In genomic region chr5:1104327-1105006, GRCh38 we compare ENCODE assay signal across 8 cellular contexts. TPM values are rescaled to one million over a fixed set of nuclear protein-coding genes. Genes with fewer than 3 reads are reported as not detected.
DNase-seq lines count a peak whose midpoint lies in the region; ATAC-seq and TF ChIP-seq lines count a peak whose summit lies in the region.

No MANE protein-coding gene starts in this region.

- 24 to 34% methylated on average over 27 of the region's 27 CpGs for WGBS in sigmoid colon, 2 donors
- 93% methylated on average over 27 of the region's 27 CpGs for WGBS in smooth muscle cell (ENCODE audit: low lambda C conversion rate)

- peaks cover 0 to 81% (median 71%) of the 10 kb centered on the region in 4 donors for H3K4me1 ChIP-seq in sigmoid colon
- H3K4me1 ChIP-seq in smooth muscle cell (ENCODE audit: low read depth), result peaks cover 34% of the 10 kb centered on the region

- H3F3A ChIP-seq in smooth muscle cell (ENCODE audit: low read depth), result peaks cover 5% of the 10 kb centered on the region

- no peaks in the 10 kb centered on the region for H3K36me3 ChIP-seq in sigmoid colon
- no peaks in the 10 kb centered on the region for H3K36me3 ChIP-seq in smooth muscle cell (ENCODE audit: low read depth)

- H3K27me3 Mint-ChIP-seq in T-helper 1 cell treated with Interleukin-12 subunit alpha and Interleukin-12 subunit beta and Interleukin-4 antibody, amounts not matched to agents 30 μg/mL and 1 μg/mL, for 36 hours (ENCODE audit: low read depth), result no peaks in the 10 kb centered on the region
- H3K27me3 Mint-ChIP-seq in type B pancreatic cell, result no peaks in the 10 kb centered on the region

- H3K79me2 ChIP-seq in smooth muscle cell (ENCODE audit: low read depth), result no peaks in the 10 kb centered on the region

- H3K4me3 Mint-ChIP-seq in T-helper 1 cell treated with Interleukin-12 subunit alpha and Interleukin-12 subunit beta and Interleukin-4 antibody, amounts not matched to agents 30 μg/mL and 1 μg/mL, for 36 hours, result peak overlapping the region; percentile 83
- no peak overlapping the region for H3K4me3 Mint-ChIP-seq in type B pancreatic cell

- peaks cover 54% of the 10 kb centered on the region for H3K4me1 Mint-ChIP-seq in T-helper 1 cell treated with Interleukin-12 subunit alpha and Interleukin-12 subunit beta and Interleukin-4 antibody, amounts not matched to agents 30 μg/mL and 1 μg/mL, for 36 hours (ENCODE audit: low read depth)
- peaks cover 51% of the 10 kb centered on the region for H3K4me1 Mint-ChIP-seq in type B pancreatic cell (ENCODE audit: unreplicated experiment)

- peak overlapping the region; percentile 95 for H3K27ac Mint-ChIP-seq in T-helper 1 cell treated with Interleukin-12 subunit alpha and Interleukin-12 subunit beta and Interleukin-4 antibody, amounts not matched to agents 30 μg/mL and 1 μg/mL, for 36 hours
- H3K27ac Mint-ChIP-seq in type B pancreatic cell, result no peak overlapping the region

- no peak overlapping the region for H3K4me2 ChIP-seq in smooth muscle cell

- H3K4me3 ChIP-seq in sigmoid colon, result peak overlapping the region in 2 of 4 donors; percentile 19 to 28
- H3K4me3 ChIP-seq in smooth muscle cell, result no peak overlapping the region

- no peaks in the 10 kb centered on the region for H3K9me3 Mint-ChIP-seq in T-helper 1 cell treated with Interleukin-12 subunit alpha and Interleukin-12 subunit beta and Interleukin-4 antibody, amounts not matched to agents 30 μg/mL and 1 μg/mL, for 36 hours
- H3K9me3 Mint-ChIP-seq in type B pancreatic cell, result no peaks in the 10 kb centered on the region

- H4K20me1 ChIP-seq in smooth muscle cell (ENCODE audit: low read depth), result peaks cover 78% of the 10 kb centered on the region

- no peak for TF ChIP-seq EP300 in sigmoid colon (IDR thresholded peaks at IDR 0.05)

- intact Hi-C loops in sigmoid colon (cut with DNase I), result no loop called here

- no peak overlapping the region for H2AFZ ChIP-seq in smooth muscle cell (ENCODE audit: low read depth)

- H3K36me3 Mint-ChIP-seq in T-helper 1 cell treated with Interleukin-12 subunit alpha and Interleukin-12 subunit beta and Interleukin-4 antibody, amounts not matched to agents 30 μg/mL and 1 μg/mL, for 36 hours (ENCODE audit: low read depth), result peaks cover 11% of the 10 kb centered on the region
- H3K36me3 Mint-ChIP-seq in type B pancreatic cell, result no peaks in the 10 kb centered on the region

- H3K27me3 ChIP-seq in sigmoid colon (no peaks in the 10 kb centered on the region), smooth muscle cell (ENCODE audit: low read depth) (no peaks in the 10 kb centered on the region)

- no peak for TF ChIP-seq POLR2A in sigmoid colon (IDR thresholded peaks at IDR 0.05)

- peak; percentile 16 for DNase-seq in effector CD8-positive, alpha-beta T cell (lab: John Stamatoyannopoulos, UW)
- DNase-seq in sigmoid colon (no peak), NCI-H1105 treated with DMSO at 0.1 percent for 48 hours (lab: John Stamatoyannopoulos, UW) (no peak), smooth muscle cell (lab: John Stamatoyannopoulos, UW; ENCODE audit: unreplicated experiment) (no peak), type B pancreatic cell (ENCODE audit: extremely low spot score, unreplicated experiment) (no peak)

- ATAC-seq in GM21576 (IDR thresholded peaks at IDR 0.05; ENCODE audit: unreplicated experiment) (peak; percentile 41), HG02610 (IDR thresholded peaks at IDR 0.05; ENCODE audit: unreplicated experiment) (no peak)

- H3K9me3 ChIP-seq in sigmoid colon (no peaks in the 10 kb centered on the region), smooth muscle cell (replicated peaks; ENCODE audit: low read depth) (no peaks in the 10 kb centered on the region)

- TF ChIP-seq CTCF in sigmoid colon (IDR thresholded peaks at IDR 0.05), result no peak
- TF ChIP-seq CTCF in smooth muscle cell (IDR thresholded peaks at IDR 0.05; ENCODE audit: borderline replicate concordance, insufficient read depth, poor library complexity, severe bottlenecking), result no peak
- no peak for TF ChIP-seq CTCF in type B pancreatic cell (conservative IDR thresholded peaks at IDR 0.05)

- H3K27ac ChIP-seq in sigmoid colon, result peak overlapping the region; percentile 55 to 77 (median 66)
- no peak overlapping the region for H3K27ac ChIP-seq in smooth muscle cell (ENCODE audit: low read depth)

- no peak overlapping the region for H3K9ac ChIP-seq in smooth muscle cell (ENCODE audit: low read depth)

RNA-seq across cellular contexts. Expression of gene SLC12A7, which starts 7.4 kb away (rescaled TPM):
- total RNA-seq in sigmoid colon (10 to 100 TPM; 12.5 to 23.5 (median 18.4) TPM), smooth muscle cell (6.1 and 8.3 TPM in 2 replicates), type B pancreatic cell (ENCODE audit: low replicate concordance) (44.7 and 57.6 TPM in 2 replicates)
- polyA plus RNA-seq in sigmoid colon (10 to 100 TPM in 2 of 3 donors, 1 to 10 TPM in 1; 7.2 to 54.3 (median 10.9) TPM), smooth muscle cell (13.4 and 15.2 TPM in 2 replicates)
